22 cellular contexts compared by ENCODE assay signal in the genomic region with DNA sequence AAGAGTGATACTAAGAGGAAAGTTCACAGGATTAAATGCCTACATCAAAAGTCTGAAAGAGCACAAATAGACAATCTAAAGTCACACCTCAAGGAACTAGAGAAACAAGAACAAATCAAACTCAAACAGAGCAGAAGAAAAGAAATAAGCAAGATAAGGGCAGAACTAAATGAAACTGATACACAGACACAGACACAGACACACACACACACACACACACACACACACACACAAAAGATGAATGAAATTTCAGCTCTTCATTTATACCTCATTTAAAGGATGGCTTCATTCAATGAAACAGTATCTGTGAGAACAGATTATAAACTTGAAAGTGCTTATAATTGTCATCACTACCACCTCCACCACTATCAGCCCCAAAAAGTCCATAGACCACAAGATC.
DNase-seq lines count a peak whose midpoint lies in the region; ATAC-seq, FAIRE-seq and TF ChIP-seq lines count a peak whose summit lies in the region.
"Had no signal": no experiment of that assay in that cellular context is flagged by ENCODE, and none has a peak within 500 bp of the region (broad histone marks: within the 10 kb centered on the region; RNA-seq: fewer than 3 reads in every experiment).

No MANE protein-coding gene starts in this region.

- no TSS peak for BruUV-seq in GM12878 (replicated peaks; lab: Mats Ljungman, UMichigan)

- peak overlapping the region; percentile 2 for H3K27ac Mint-ChIP-seq in activated T-cell treated with anti-CD3 and anti-CD28 coated beads, Interleukin-2, amount 50 U/mL, for 72 hours
- H3K27ac Mint-ChIP-seq: activated CD4-positive, alpha-beta T cell treated with anti-CD3 and anti-CD28 coated beads for 36 hours; activated T-helper 2 cell treated with anti-CD3 and anti-CD28 coated beads, Interferon-gamma antibody, Interleukin-2, Interleukin-4, amounts not matched to agents 10 μg/mL and 5 μg/mL and 100 μg/mL, durations not matched to agents 14 hours and 24 hours and 36 hours; progenitor cell of endocrine pancreas had no signal

- TF ChIP-seq RAD21 in GM12878 (IDR thresholded peaks at IDR 0.05; ENCODE audit: insufficient read depth, low read depth, low read length): no peak

- DNase-seq in activated T-cell treated with anti-CD3 and anti-CD28 coated beads, Interleukin-2, amount 50 U/mL, for 72 hours: no peak
- DNase-seq in activated T-cell treated with anti-CD3 and anti-CD28 coated beads for 4 hours: no peak
- no peak for DNase-seq in GM12878 (ENCODE audit: low read depth, low spot score)
- DNase-seq in smooth muscle cell (lab: John Stamatoyannopoulos, UW; ENCODE audit: unreplicated experiment): no peak
- no peak for DNase-seq in HEK293T (ENCODE audit: extremely low spot score)
- DNase-seq in GM19238 (ENCODE audit: insufficient read length, low spot score): no peak
- DNase-seq: BE2C; COR-L47; cortex of kidney; Karpas-422; NCI-H1048; NCI-H2029; stimulated activated CD4-positive, alpha-beta T cell treated with anti-CD3 and anti-CD28 coated beads, Interleukin-2, amount 100 ng/mL, for 48 hours; upper lobe of right lung had no signal

- H3K4me1 ChIP-seq in GM12878 (ENCODE audit: control insufficient read depth, insufficient read depth, low read length) (no peaks in the 10 kb centered on the region), smooth muscle cell (ENCODE audit: low read depth) (peaks cover 8% of the 10 kb centered on the region)
- H3K4me1 ChIP-seq: BE2C, upper lobe of right lung had no signal

- H3F3A ChIP-seq in smooth muscle cell (ENCODE audit: low read depth): no peaks in the 10 kb centered on the region

- no peak overlapping the region for H3K9ac ChIP-seq in GM12878 (ENCODE audit: control insufficient read depth, insufficient read depth, low read length)
- peak overlapping the region; percentile 29 for H3K9ac ChIP-seq in smooth muscle cell (ENCODE audit: low read depth)

- no peak for TF ChIP-seq EP300 in GM12878 (IDR thresholded peaks at IDR 0.05; ENCODE audit: borderline replicate concordance in 1 of 2, control insufficient read depth in 1 of 2, low read depth in 2 of 2, low read length in 2 of 2)

- no peaks in the 10 kb centered on the region for H3K27me3 ChIP-seq in GM12878 (replicated peaks in 1 of 2; ENCODE audit: control insufficient read depth in 2 of 2, insufficient read depth in 2 of 2, low read length in 1 of 2)
- H3K27me3 ChIP-seq in smooth muscle cell (ENCODE audit: low read depth): no peaks in the 10 kb centered on the region
- H3K27me3 ChIP-seq: BE2C, upper lobe of right lung had no signal

- H3K27ac ChIP-seq in GM12878 (ENCODE audit: control insufficient read depth, insufficient read depth) (no peak overlapping the region), smooth muscle cell (ENCODE audit: low read depth) (peak overlapping the region; percentile 87)
- H3K27ac ChIP-seq: 22Rv1, upper lobe of right lung had no signal

- no peaks in the 10 kb centered on the region for H3K27me3 Mint-ChIP-seq in activated T-cell treated with anti-CD3 and anti-CD28 coated beads, Interleukin-2, amount 50 U/mL, for 72 hours (ENCODE audit: low read depth)
- H3K27me3 Mint-ChIP-seq: activated CD4-positive, alpha-beta T cell treated with anti-CD3 and anti-CD28 coated beads for 36 hours; progenitor cell of endocrine pancreas had no signal

- H3K9me3 ChIP-seq in GM12878 (replicated peaks; ENCODE audit: control insufficient read depth, insufficient read depth, low read length) (no peaks in the 10 kb centered on the region), smooth muscle cell (replicated peaks; ENCODE audit: low read depth) (no peaks in the 10 kb centered on the region)
- H3K9me3 ChIP-seq: BE2C, upper lobe of right lung had no signal

- no peak overlapping the region for H3K4me3 Mint-ChIP-seq in activated T-cell treated with anti-CD3 and anti-CD28 coated beads, Interleukin-2, amount 50 U/mL, for 72 hours
- H3K4me3 Mint-ChIP-seq: activated CD4-positive, alpha-beta T cell treated with anti-CD3 and anti-CD28 coated beads for 36 hours; brain had no signal

- no peak for FAIRE-seq in GM12878 (lab: Jason Lieb, UNC)
- FAIRE-seq: H1 had no signal

- H3K9me3 Mint-ChIP-seq in activated T-cell treated with anti-CD3 and anti-CD28 coated beads, Interleukin-2, amount 50 U/mL, for 72 hours: peaks cover 2 to 8% of the 10 kb centered on the region in 2 donors
- H3K9me3 Mint-ChIP-seq: activated T-helper 2 cell treated with anti-CD3 and anti-CD28 coated beads, Interferon-gamma antibody, Interleukin-2, Interleukin-4, amounts not matched to agents 10 μg/mL and 5 μg/mL and 100 μg/mL, durations not matched to agents 14 hours and 24 hours and 36 hours had no signal

- CTCF ChIA-PET in GM12878 (lab: Yijun Ruan, JAX): no interaction called here
- CTCF ChIA-PET in HEK293T (lab: Yijun Ruan, JAX): no interaction called here

- H3K4me1 Mint-ChIP-seq in activated T-cell treated with anti-CD3 and anti-CD28 coated beads, Interleukin-2, amount 50 U/mL, for 72 hours (ENCODE audit: low read depth): peaks cover 10% of the 10 kb centered on the region
- H3K4me1 Mint-ChIP-seq: activated CD4-positive, alpha-beta T cell treated with anti-CD3 and anti-CD28 coated beads for 36 hours; brain had no signal

- intact Hi-C loops in GM12878 (cut with micrococcal nuclease; ENCODE audit: unreplicated experiment): no loop called here

- SMC1A ChIA-PET in GM12878 (lab: Charles Lee; ENCODE audit: uncharacterized antibody, unreplicated experiment): no interaction called here

- RAD21 ChIA-PET in GM12878 (lab: Charles Lee; ENCODE audit: unreplicated experiment): no interaction called here

- no peaks in the 10 kb centered on the region for H3K36me3 Mint-ChIP-seq in activated T-cell treated with anti-CD3 and anti-CD28 coated beads, Interleukin-2, amount 50 U/mL, for 72 hours (ENCODE audit: insufficient read depth in 2 of 2)
- H3K36me3 Mint-ChIP-seq: brain had no signal

- no peak overlapping the region for H2AFZ ChIP-seq in GM12878 (ENCODE audit: control insufficient read depth, low read depth, low read length)
- H2AFZ ChIP-seq in smooth muscle cell (ENCODE audit: low read depth): no peak overlapping the region

- H3K79me2 ChIP-seq in GM12878 (ENCODE audit: control insufficient read depth, insufficient read depth, low read length) (no peaks in the 10 kb centered on the region), smooth muscle cell (ENCODE audit: low read depth) (no peaks in the 10 kb centered on the region)

- H3K36me3 ChIP-seq in GM12878 (ENCODE audit: control insufficient read depth in 2 of 2, insufficient read depth in 2 of 2, low read length in 1 of 2) (no peaks in the 10 kb centered on the region), smooth muscle cell (ENCODE audit: low read depth) (no peaks in the 10 kb centered on the region)
- H3K36me3 ChIP-seq: BE2C, upper lobe of right lung had no signal

- POLR2A ChIA-PET in GM12878 (lab: Charles Lee) (no interaction called here), HEK293T (lab: Yijun Ruan, JAX) (no interaction called here)

- H4K20me1 ChIP-seq in GM12878 (ENCODE audit: control insufficient read depth, insufficient read depth) (no peaks in the 10 kb centered on the region), smooth muscle cell (ENCODE audit: low read depth) (no peaks in the 10 kb centered on the region)

- no peak overlapping the region for H3K4me3 ChIP-seq in GM12878
- H3K4me3 ChIP-seq in smooth muscle cell: no peak overlapping the region
- H3K4me3 ChIP-seq: upper lobe of right lung had no signal

- ATAC-seq in activated T-cell treated with anti-CD3 and anti-CD28 coated beads, Interleukin-2, amount 50 U/mL, for 72 hours (replicated peaks in 1 of 2): no peak
- ATAC-seq in HG02870 (IDR thresholded peaks at IDR 0.05; ENCODE audit: unreplicated experiment) (peak; percentile 21), GM12878 (no peak; the same call in 2 of the 3 replicates), HG03520 (IDR thresholded peaks at IDR 0.05; ENCODE audit: unreplicated experiment) (no peak)

- in situ Hi-C loops in GM12878 (cut with MboI): no loop called here

- H3K4me2 ChIP-seq in GM12878 (ENCODE audit: control insufficient read depth, insufficient read depth): no peak overlapping the region
- H3K4me2 ChIP-seq in smooth muscle cell: peak overlapping the region; percentile 33

- no peak for TF ChIP-seq POLR2A in GM12878 (IDR thresholded peaks at IDR 0.05; ENCODE audit: low read depth, low read length)

- TF ChIP-seq CTCF in GM12878 (IDR thresholded peaks at IDR 0.05 in 2 of 3, conservative IDR thresholded peaks at IDR 0.05 in 1 of 3; ENCODE audit: control insufficient read depth in 2 of 3, extremely low read depth in 1 of 3, insufficient read depth in 1 of 3, low read depth in 3 of 3, low read length in 3 of 3) (no peak), smooth muscle cell (IDR thresholded peaks at IDR 0.05; ENCODE audit: borderline replicate concordance, insufficient read depth, poor library complexity, severe bottlenecking) (no peak)

TF ChIP-seq in GM12878, 131 proteins besides CTCF, POLR2A, EP300 and RAD21:
- TF ChIP-seq, protein P1, sequence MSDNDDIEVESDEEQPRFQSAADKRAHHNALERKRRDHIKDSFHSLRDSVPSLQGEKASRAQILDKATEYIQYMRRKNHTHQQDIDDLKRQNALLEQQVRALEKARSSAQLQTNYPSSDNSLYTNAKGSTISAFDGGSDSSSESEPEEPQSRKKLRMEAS (IDR thresholded peaks at IDR 0.05; ENCODE audit: low read depth, low read length): no peak
- TF ChIP-seq FOXM1 (IDR thresholded peaks at IDR 0.05; ENCODE audit: low read depth, low read length): 0 out of 2 replicates have a peak, but pooled peaks have one; percentile 0

TF ChIP-seq in HEK293T, 16 proteins besides CTCF, POLR2A, EP300 and RAD21:
- TF ChIP-seq FOXA1 (IDR thresholded peaks at IDR 0.05) (no peak), FOXM1 (IDR thresholded peaks at IDR 0.05; ENCODE audit: borderline replicate concordance) (no peak), TARDBP (IDR thresholded peaks at IDR 0.05) (no peak), LEF1 (IDR thresholded peaks at IDR 0.05; ENCODE audit: borderline replicate concordance) (no peak), SUZ12 (IDR thresholded peaks at IDR 0.05) (no peak), ELF4 (IDR thresholded peaks at IDR 0.05) (no peak), ZNF384 (IDR thresholded peaks at IDR 0.05) (no peak)
- TF ChIP-seq, protein P2, sequence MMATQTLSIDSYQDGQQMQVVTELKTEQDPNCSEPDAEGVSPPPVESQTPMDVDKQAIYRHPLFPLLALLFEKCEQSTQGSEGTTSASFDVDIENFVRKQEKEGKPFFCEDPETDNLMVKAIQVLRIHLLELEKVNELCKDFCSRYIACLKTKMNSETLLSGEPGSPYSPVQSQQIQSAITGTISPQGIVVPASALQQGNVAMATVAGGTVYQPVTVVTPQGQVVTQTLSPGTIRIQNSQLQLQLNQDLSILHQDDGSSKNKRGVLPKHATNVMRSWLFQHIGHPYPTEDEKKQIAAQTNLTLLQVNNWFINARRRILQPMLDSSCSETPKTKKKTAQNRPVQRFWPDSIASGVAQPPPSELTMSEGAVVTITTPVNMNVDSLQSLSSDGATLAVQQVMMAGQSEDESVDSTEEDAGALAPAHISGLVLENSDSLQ (IDR thresholded peaks at IDR 0.05): no peak
